16 cellular contexts compared by ENCODE assay signal in the genomic region with DNA sequence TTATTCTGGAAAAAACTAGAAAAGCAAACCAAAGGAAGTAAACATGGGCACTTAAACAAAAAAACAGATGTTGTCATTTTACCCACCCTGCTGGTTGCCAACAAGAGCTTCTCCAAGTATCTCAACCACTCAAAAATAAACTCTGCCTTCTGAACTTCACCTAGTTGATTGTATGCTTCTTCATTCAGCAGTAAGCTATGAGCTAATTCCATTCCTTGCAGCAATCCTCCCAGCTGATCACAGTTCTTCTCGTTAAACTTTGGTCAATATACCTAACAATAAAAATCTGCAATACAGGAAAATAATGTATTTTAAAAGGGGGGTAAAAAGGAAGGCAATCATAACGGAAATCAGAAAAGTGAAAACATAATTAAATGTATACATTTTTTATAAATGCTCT. TPM values are rescaled to one million over a fixed set of nuclear protein-coding genes. Genes with fewer than 3 reads are reported as not detected.
DNase-seq lines count a peak whose midpoint lies in the region; ATAC-seq and TF ChIP-seq lines count a peak whose summit lies in the region.
"Had no signal": no experiment of that assay in that cellular context is flagged by ENCODE, and none has a peak within 500 bp of the region (broad histone marks: within the 10 kb centered on the region; RNA-seq: fewer than 3 reads in every experiment).

No MANE protein-coding gene starts in this region.

- H2BK12ac ChIP-seq in neuronal stem cell (ENCODE audit: low read length), result no peak overlapping the region

- no peaks in the 10 kb centered on the region for H3K27me3 Mint-ChIP-seq in WTC11 (ENCODE audit: low read depth)
- H3K27me3 Mint-ChIP-seq: CD8-positive, alpha-beta memory T cell had no signal

- H3K27ac Mint-ChIP-seq in WTC11, result 0 out of 2 replicates have a peak overlapping the region, but pooled peaks have one; percentile 11
- H3K27ac Mint-ChIP-seq: CD14-positive monocyte; CD8-positive, alpha-beta memory T cell had no signal

- ATAC-seq in WTC11 (no peak), HG02571 (IDR thresholded peaks at IDR 0.05; ENCODE audit: unreplicated experiment) (no peak)
- ATAC-seq: A549, HCT116 had no signal

- H3K4me1 ChIP-seq in GM23248 (ENCODE audit: insufficient read depth) (0 out of 2 replicates have a peak, but pooled peaks cover 6% of the 10 kb centered on the region), HEK293 (ENCODE audit: control insufficient read depth, insufficient read depth, low read length) (peaks cover 10% of the 10 kb centered on the region), neuronal stem cell (ENCODE audit: control insufficient read depth in 2 of 2, insufficient read depth in 1 of 2, low read depth in 1 of 2, low read length in 2 of 2) (no peaks in the 10 kb centered on the region)
- H3K4me1 ChIP-seq: A549 had no signal

- H3K79me2 ChIP-seq in GM23248 (ENCODE audit: insufficient read depth), result peaks cover 68% of the 10 kb centered on the region

- POLR2A ChIA-PET in HEK293 (lab: Yijun Ruan, JAX), result interaction anchor here (0.9 kb wide), 1 partner anchor 17 kb away, joined by 4 read pairs; the partner anchor contains the start of gene HEATR5A
- POLR2A ChIA-PET in WTC11 (lab: Charles Lee), result no interaction called here

- H3F3A ChIP-seq in GM23248 (ENCODE audit: insufficient read depth), result no peaks in the 10 kb centered on the region

- H3K4me3 ChIP-seq in GM23248, result no peak overlapping the region
- no peak overlapping the region for H3K4me3 ChIP-seq in HEK293 (ENCODE audit: low read depth, low read length)
- H3K4me3 ChIP-seq in H7 (ENCODE audit: insufficient read depth, low read depth, low read length), result no peak overlapping the region
- no peak overlapping the region for H3K4me3 ChIP-seq in neuronal stem cell (ENCODE audit: low read length in 2 of 2)
- H3K4me3 ChIP-seq: A549 had no signal

- H2AFZ ChIP-seq in GM23248, result no peak overlapping the region
- no peak overlapping the region for H2AFZ ChIP-seq in neuronal stem cell (ENCODE audit: low read length)

- H2BK15ac ChIP-seq in neuronal stem cell (ENCODE audit: low read length), result no peak overlapping the region

- no peak overlapping the region for H3K23ac ChIP-seq in neuronal stem cell (ENCODE audit: low read depth, low read length, poor library complexity)

- H3K4me1 Mint-ChIP-seq in WTC11, result peaks cover 9% of the 10 kb centered on the region; the same call in 1 of the 2 replicates

- CTCF ChIA-PET in HEK293 (lab: Yijun Ruan, JAX), result interaction anchor here (0.6 to 1.1 kb wide), 3 partner anchors 13 to 851 kb away, joined by 3 read pairs; no protein-coding TSS in a partner anchor
- CTCF ChIA-PET in WTC11 (lab: Charles Lee), result no interaction called here

- H3K4me3 Mint-ChIP-seq in WTC11, result no peak overlapping the region
- H3K4me3 Mint-ChIP-seq: CD14-positive monocyte; CD8-positive, alpha-beta memory T cell had no signal

- H2BK120ac ChIP-seq in neuronal stem cell (ENCODE audit: low read depth, low read length), result no peak overlapping the region

- H3K9ac ChIP-seq in GM23248, result no peak overlapping the region
- no peak overlapping the region for H3K9ac ChIP-seq in neuronal stem cell (ENCODE audit: low read depth, low read length, poor library complexity)
- H3K9ac ChIP-seq: KMS-11 had no signal

- no peak overlapping the region for H3K27ac ChIP-seq in GM23248
- no peak overlapping the region for H3K27ac ChIP-seq in HEK293 (ENCODE audit: extremely low read depth, low read depth, low read length)
- no peak overlapping the region for H3K27ac ChIP-seq in neuronal stem cell (replicated peaks; ENCODE audit: low read length)
- H3K27ac ChIP-seq: A549, KMS-11 had no signal

- H4K91ac ChIP-seq in neuronal stem cell (ENCODE audit: low read depth, low read length, poor library complexity), result no peak overlapping the region

- H3K18ac ChIP-seq in neuronal stem cell (ENCODE audit: low read length), result no peak overlapping the region

- peaks cover 13% of the 10 kb centered on the region for H3K36me3 Mint-ChIP-seq in WTC11

- in situ Hi-C loops in GM23248 (cut with MboI), result no loop called here

- no peak overlapping the region for H3K14ac ChIP-seq in neuronal stem cell (ENCODE audit: low read length)

- H3K36me3 ChIP-seq in GM23248 (ENCODE audit: low read depth) (peaks cover 41% of the 10 kb centered on the region), HEK293 (ENCODE audit: control insufficient read depth in 2 of 2, insufficient read depth in 1 of 2, low read length in 2 of 2) (peaks cover 15 to 32% of the 10 kb centered on the region in 2 experiments), H7 (replicated peaks; ENCODE audit: control insufficient read depth, insufficient read depth, low read length) (peaks cover 2% of the 10 kb centered on the region; the same call in 1 of the 2 replicates), neuronal stem cell (replicated peaks in 1 of 2; ENCODE audit: control insufficient read depth in 2 of 2, insufficient read depth in 2 of 2, low read length in 2 of 2) (peaks cover 0 to 20% of the 10 kb centered on the region in 2 donors)

- H2BK5ac ChIP-seq in neuronal stem cell (ENCODE audit: low read length), result no peak overlapping the region

- no peaks in the 10 kb centered on the region for H3K9me3 Mint-ChIP-seq in WTC11
- H3K9me3 Mint-ChIP-seq: CD14-positive monocyte; CD8-positive, alpha-beta memory T cell had no signal

- H3K4me2 ChIP-seq in GM23248 (ENCODE audit: unreplicated experiment), result no peak overlapping the region
- no peak overlapping the region for H3K4me2 ChIP-seq in neuronal stem cell (ENCODE audit: insufficient read depth, low read length, poor library complexity, severe bottlenecking)
- H3K4me2 ChIP-seq: A549, KMS-11 had no signal

- no peaks in the 10 kb centered on the region for H3K79me1 ChIP-seq in neuronal stem cell (ENCODE audit: low read depth, low read length)

- 53 to 61% methylated on average over 2 of the region's 2 CpGs for WGBS in GM23248 (ENCODE audit: low coverage in 1 of 2, low lambda C conversion rate in 2 of 2, missing lambda C conversion rate in 2 of 2), 2 experiments
- no CpG with 5 or more reads among the region's 2 CpGs for WGBS in neuronal stem cell (ENCODE audit: extremely low coverage in 2 of 2, insufficient read length in 2 of 2, insufficient replicate concordance in 1 of 2), 2 donors

- H2AK5ac ChIP-seq in neuronal stem cell (ENCODE audit: low read depth, low read length), result no peak overlapping the region

- no peak for TF ChIP-seq CTCF in HEK293 (tag by site-specific recombination; IDR thresholded peaks at IDR 0.05)
- no peak for TF ChIP-seq CTCF in WTC11 (IDR thresholded peaks at IDR 0.05)

- no peaks in the 10 kb centered on the region for H3K9me2 ChIP-seq in GM23248 (ENCODE audit: insufficient read depth)

- peaks cover 6% of the 10 kb centered on the region; the same call in 1 of the 2 replicates for H4K20me1 ChIP-seq in GM23248 (ENCODE audit: insufficient read depth)

- H3K4ac ChIP-seq in neuronal stem cell (ENCODE audit: low read length), result no peak overlapping the region

- DNase-seq in GM23248 (peak; percentile 14), WTC11 (ENCODE audit: low spot score) (no peak), fibroblast of gingiva (ENCODE audit: low read depth) (peak; percentile 29), H7 (no peak), islet precursor cell (no peak), neuronal stem cell (ENCODE audit: low spot score) (no peak)
- DNase-seq: Caco-2; CD8-positive, alpha-beta memory T cell; DND-41; GDM1 had no signal

- H3K27me3 ChIP-seq in GM23248 (replicated peaks; ENCODE audit: insufficient read depth), result no peaks in the 10 kb centered on the region
- H3K27me3 ChIP-seq in H7 (ENCODE audit: control insufficient read depth, insufficient read depth, low read length), result no peaks in the 10 kb centered on the region
- no peaks in the 10 kb centered on the region for H3K27me3 ChIP-seq in neuronal stem cell (ENCODE audit: control insufficient read depth in 3 of 3, insufficient read depth in 3 of 3, low read depth in 1 of 3, low read length in 3 of 3)

- no peak overlapping the region for H4K8ac ChIP-seq in neuronal stem cell (ENCODE audit: low read depth, low read length)

- H3K9me3 ChIP-seq in GM23248 (ENCODE audit: low read depth), result no peaks in the 10 kb centered on the region
- no peaks in the 10 kb centered on the region for H3K9me3 ChIP-seq in HEK293 (ENCODE audit: control insufficient read depth, insufficient read depth, low read depth, low read length)
- no peaks in the 10 kb centered on the region for H3K9me3 ChIP-seq in neuronal stem cell (replicated peaks in 1 of 2; ENCODE audit: control insufficient read depth in 2 of 2, insufficient read depth in 1 of 2, low read depth in 1 of 2, low read length in 2 of 2)
- H3K9me3 ChIP-seq: A549, Caco-2 had no signal

TF ChIP-seq in HEK293, 187 proteins besides CTCF, POLR2A, EP300 and RAD21:
- TF ChIP-seq ZFHX2 (tag by site-specific recombination; conservative IDR thresholded peaks at IDR 0.05) (no peak), ZNF10 (tag by site-specific recombination; IDR thresholded peaks at IDR 0.05) (0 out of 2 replicates have a peak, but pooled peaks have one; percentile 28)
TF ChIP-seq in HEK293: peak in this region for 1.

TF ChIP-seq in WTC11, 78 proteins besides CTCF, POLR2A, EP300 and RAD21 (continues in another document):
- TF ChIP-seq USF2 (CRISPR knock-in tag; IDR thresholded peaks at IDR 0.05) (no peak), ZNF423 (CRISPR knock-in tag; IDR thresholded peaks at IDR 0.05) (no peak), GRHL2 (CRISPR knock-in tag; IDR thresholded peaks at IDR 0.05; ENCODE audit: insufficient replicate concordance, severe bottlenecking) (no peak)

RNA-seq across cellular contexts. Expression of gene HEATR5A, which starts 17.6 kb away (rescaled TPM):
- total RNA-seq in GM23248 (2014; rRNA removed; shearing (Covaris generic)), result 70.3 and 89.2 TPM in 2 replicates
- 44.4 and 49.1 TPM in 2 replicates for polyA plus RNA-seq in GM23248 (2016; fragmentation: Nextera tagmentation; extraction: Ambion mirVana)
- total RNA-seq in WTC11 (2021), result 29.6 to 36.2 TPM (median 31.6 TPM) in 3 replicates
- 18.2 and 19.3 TPM in 2 replicates for total RNA-seq in H7 (2014; rRNA removed; shearing (Covaris generic))
- polyA plus RNA-seq in neuronal stem cell (2013, experiment 1 of 2), result 15.9 TPM
- 15.6 TPM for polyA plus RNA-seq in neuronal stem cell (2013, experiment 2 of 2)

RNA-seq across cellular contexts. Expression of gene DTD2, which starts 54.5 kb away (rescaled TPM):
- total RNA-seq in GM23248 (2014; rRNA removed; shearing (Covaris generic)), result 21.2 and 54.4 TPM in 2 replicates
- 12.1 and 13.4 TPM in 2 replicates for polyA plus RNA-seq in GM23248 (2016; fragmentation: Nextera tagmentation; extraction: Ambion mirVana)
- 16.7 to 18.5 TPM (median 17.9 TPM) in 3 replicates for total RNA-seq in WTC11 (2021)
- total RNA-seq in H7 (2014; rRNA removed; shearing (Covaris generic)), result 26.8 and 28.1 TPM in 2 replicates
- polyA plus RNA-seq in neuronal stem cell (2013, experiment 1 of 2), result 7.0 TPM
- polyA plus RNA-seq in neuronal stem cell (2013, experiment 2 of 2), result 6.9 TPM

Comparison
In these comparisons a context has a peak if more than half of its experiments do, and no peak if none do; other contexts are left out.
1. DNase-seq: peak in GM23248 (single experiment) and fibroblast of gingiva (single experiment); none in WTC11 (single experiment), H7 (single experiment), islet precursor cell (single experiment) and neuronal stem cell (single experiment).